11 cellular contexts compared by ENCODE assay signal in the genomic region with DNA sequence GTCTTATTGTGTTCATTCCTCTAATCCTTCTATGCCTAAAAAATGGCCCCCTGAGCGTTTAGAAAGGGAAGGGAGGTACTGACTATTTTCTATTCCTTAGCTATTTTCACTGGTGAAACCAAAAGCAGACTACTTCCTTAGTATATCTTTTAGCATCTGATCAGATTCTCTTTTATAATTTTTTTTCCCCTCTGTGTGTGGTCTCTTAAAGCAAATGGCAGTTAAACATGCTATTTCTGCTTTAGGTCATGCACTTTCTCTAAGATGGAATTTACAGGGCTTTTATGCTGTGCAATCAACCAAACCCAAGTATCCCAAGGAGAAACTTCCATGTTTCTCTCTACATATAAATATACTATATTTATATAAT. TPM values are rescaled to one million over a fixed set of nuclear protein-coding genes. Genes with fewer than 3 reads are reported as not detected.
DNase-seq lines count a peak whose midpoint lies in the region; ATAC-seq and TF ChIP-seq lines count a peak whose summit lies in the region.
"Had no signal": no experiment of that assay in that cellular context is flagged by ENCODE, and none has a peak within 500 bp of the region (broad histone marks: within the 10 kb centered on the region; RNA-seq: fewer than 3 reads in every experiment).

No MANE protein-coding gene starts in this region.

- TF ChIP-seq CTCF in heart left ventricle (IDR thresholded peaks at IDR 0.05) (no peak), brain microvascular endothelial cell (IDR thresholded peaks at IDR 0.05; ENCODE audit: low read depth, low read length, missing control alignments) (no peak), mesothelial cell of epicardium (IDR thresholded peaks at IDR 0.05; ENCODE audit: unreplicated experiment) (no peak)

- 33 to 59% (median 48%) methylated on average over 1 of the region's 1 CpG for WGBS in heart left ventricle, 4 donors
- 39% methylated on average over 1 of the region's 1 CpG for WGBS in urinary bladder

- H3K27ac ChIP-seq in heart left ventricle (peak overlapping the region; percentile 23 to 92 (median 76)), brain microvascular endothelial cell (peak overlapping the region; percentile 57), urinary bladder (ENCODE audit: low read depth) (peak overlapping the region; percentile 92)

- peak in 1 of 4 donors; percentile 15 for ATAC-seq in heart left ventricle
- no peak for ATAC-seq in left cardiac atrium
- no peak for ATAC-seq in HG03378 (IDR thresholded peaks at IDR 0.05; ENCODE audit: unreplicated experiment)
- ATAC-seq: GM12878 had no signal

- H3K4me1 Mint-ChIP-seq in mesothelial cell of epicardium = peaks cover 30% of the 10 kb centered on the region

- H3K27me3 ChIP-seq in heart left ventricle (no peaks in the 10 kb centered on the region), brain microvascular endothelial cell (replicated peaks) (no peaks in the 10 kb centered on the region)

- H3K9me3 ChIP-seq in heart left ventricle = no peaks in the 10 kb centered on the region
- H3K9me3 ChIP-seq: SK-N-SH had no signal

- H3K9me3 Mint-ChIP-seq in mesothelial cell of epicardium = no peaks in the 10 kb centered on the region

- in situ Hi-C loops in brain microvascular endothelial cell (cut with HindIII; ENCODE audit: low pct_ligation_motif_present, low sequenced_read_pairs) = no loop called here

- intact Hi-C loops in heart left ventricle (cut with DNase I) (no loop called here), left cardiac atrium (cut with DNase I) (no loop called here)

- H3K36me3 ChIP-seq in heart left ventricle = no peaks in the 10 kb centered on the region
- no peaks in the 10 kb centered on the region for H3K36me3 ChIP-seq in brain microvascular endothelial cell (replicated peaks)
- H3K36me3 ChIP-seq in urinary bladder (ENCODE audit: insufficient read depth) = no peaks in the 10 kb centered on the region

- H3K4me1 ChIP-seq in heart left ventricle (peaks cover 0 to 43% (median 9%) of the 10 kb centered on the region in 12 donors), urinary bladder (ENCODE audit: insufficient read depth) (no peaks in the 10 kb centered on the region)

- no peak for DNase-seq in heart left ventricle
- no peak for DNase-seq in left cardiac atrium
- DNase-seq in brain microvascular endothelial cell = no peak
- DNase-seq in mesothelial cell of epicardium (ENCODE audit: low spot score in 2 of 2, unreplicated experiment in 2 of 2) = no peak
- DNase-seq in NCI-H774 (lab: John Stamatoyannopoulos, UW) = no peak
- DNase-seq in cerebellar cortex (ENCODE audit: low spot score) = no peak
- DNase-seq: C1 segment of cervical spinal cord, SK-N-SH had no signal

- no peak overlapping the region for H3K4me3 Mint-ChIP-seq in mesothelial cell of epicardium

- no peaks in the 10 kb centered on the region for H3K27me3 Mint-ChIP-seq in mesothelial cell of epicardium (ENCODE audit: low read depth)

- H3K36me3 Mint-ChIP-seq in mesothelial cell of epicardium = no peaks in the 10 kb centered on the region

- H3K4me3 ChIP-seq in heart left ventricle (peak overlapping the region in 10 of 12 donors; percentile 17 to 60 (median 44)), brain microvascular endothelial cell (ENCODE audit: low read depth, low read length) (no peak overlapping the region), urinary bladder (ENCODE audit: low read depth, low read length) (no peak overlapping the region)
- H3K4me3 ChIP-seq: GM12878 had no signal

- no peak for TF ChIP-seq POLR2A in heart left ventricle (IDR thresholded peaks at IDR 0.05)

- peak overlapping the region; percentile 85 for H3K27ac Mint-ChIP-seq in mesothelial cell of epicardium

RNA-seq across cellular contexts. Expression of a gene that starts 10.0 kb away (rescaled TPM):
- total RNA-seq in heart left ventricle = 100 to 1,000 TPM; 402 to 772 (median 504) TPM
- polyA plus RNA-seq in heart left ventricle = 100 to 1,000 TPM; 255 to 338 TPM
- 100 to 1,000 TPM; 537 to 557 TPM for total RNA-seq in left cardiac atrium
- total RNA-seq in mesothelial cell of epicardium = 244 to 250 TPM (median 249 TPM) in 3 replicates
- total RNA-seq in urinary bladder = 509 TPM
- polyA plus RNA-seq in urinary bladder = 657 TPM

Comparison
In these comparisons a context has a peak if more than half of its experiments do, and no peak if none do; other contexts are left out.
1. H3K4me3 ChIP-seq: peak in heart left ventricle (10 of 12); none in brain microvascular endothelial cell (single experiment) and urinary bladder (single experiment).
2. Peak in every context shown above with its lines, with median percentiles within 50 percentile points of each other: H3K27ac ChIP-seq.